Comparison of ENCODE assay signal across 1 cellular context in the genomic region with DNA sequence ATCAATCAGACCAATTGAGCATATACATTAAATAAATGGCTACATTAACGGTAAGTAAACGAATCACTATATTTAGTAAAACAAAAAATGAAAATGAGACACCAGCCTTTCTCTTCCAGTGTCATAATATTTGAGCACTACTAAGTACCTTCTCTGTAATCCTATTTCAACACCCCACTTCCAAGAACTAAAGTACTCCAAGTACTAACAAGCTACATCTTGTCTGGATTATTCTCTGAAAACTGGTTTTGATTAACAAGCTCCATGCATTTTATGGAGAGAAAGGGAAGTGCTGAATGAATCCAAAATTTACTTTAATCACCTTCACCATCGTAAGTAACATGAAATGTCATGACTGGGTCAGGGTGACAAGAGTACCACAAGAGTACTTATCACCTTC.
TF ChIP-seq lines count a peak whose summit lies in the region.

No MANE protein-coding gene starts in this region.

TF ChIP-seq in HCT116, 20 proteins besides CTCF, POLR2A, EP300 and RAD21 (continued from another document):
- TF ChIP-seq ATF3 (IDR thresholded peaks at IDR 0.05) (no peak), CBX3 (IDR thresholded peaks at IDR 0.05; ENCODE audit: low read depth) (no peak), POLR2AphosphoS5 (IDR thresholded peaks at IDR 0.05; ENCODE audit: low read depth, low read length) (no peak), ZFX (IDR thresholded peaks at IDR 0.05) (no peak), YY1 (IDR thresholded peaks at IDR 0.05; ENCODE audit: extremely low read depth, insufficient replicate concordance, low read depth, low read length) (no peak), TCF7L2 (IDR thresholded peaks at IDR 0.05; ENCODE audit: borderline replicate concordance, extremely low read depth, insufficient read depth, insufficient read length) (no peak), REST (IDR thresholded peaks at IDR 0.05; ENCODE audit: low read depth) (no peak)
TF ChIP-seq in HCT116: peak in this region for 0.
